8 cellular contexts compared by ENCODE assay signal in the genomic region with DNA sequence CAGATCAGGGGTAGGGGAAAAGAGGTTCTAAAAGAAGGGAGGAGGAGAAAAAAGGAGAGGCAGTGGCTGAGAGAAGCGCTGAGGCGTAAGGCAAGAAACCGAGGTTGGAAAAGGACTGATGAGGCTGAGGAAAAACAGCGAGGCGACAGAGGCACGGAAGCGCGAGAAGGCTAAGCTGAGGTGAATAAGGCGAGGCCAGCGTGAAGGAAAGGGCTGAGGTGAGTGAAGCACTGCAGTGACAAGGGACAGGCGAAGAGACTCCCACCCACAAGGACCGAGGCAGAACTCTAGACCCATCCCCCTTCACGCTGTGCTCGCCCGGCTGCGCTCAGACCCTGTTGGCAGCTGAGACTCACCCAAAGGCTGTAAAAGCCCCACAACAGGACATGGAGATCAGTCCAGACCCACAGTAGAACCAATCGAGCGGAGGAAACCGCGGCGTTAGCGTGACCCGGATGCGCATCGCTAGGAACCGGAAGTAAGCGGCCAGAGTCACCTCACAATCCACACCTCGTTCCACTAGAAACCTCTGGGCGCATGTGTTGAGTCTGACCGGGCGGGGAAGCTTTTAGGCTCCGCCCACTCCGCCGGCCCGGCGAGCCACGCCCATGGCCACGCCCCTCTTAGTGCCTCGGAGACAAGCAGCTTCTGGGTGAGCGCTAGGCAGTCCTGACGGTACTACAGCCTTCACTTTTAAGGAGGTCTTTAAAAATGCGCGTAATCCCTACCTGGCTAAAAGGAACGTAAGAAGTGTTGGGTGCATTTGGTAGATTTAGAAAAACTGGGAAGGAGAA. TPM values are rescaled to one million over a fixed set of nuclear protein-coding genes. Genes with fewer than 3 reads are reported as not detected.
A peak's percentile ranks its signal among the peaks of the same experiment; 100 is the strongest.
DNase-seq lines count a peak whose midpoint lies in the region; ATAC-seq and TF ChIP-seq lines count a peak whose summit lies in the region.

TSS of gene EYA3 (minus strand) at position 443 of the 794 bp plus-strand sequence. CDS start 30,584 bp downstream, outside the sequence.

- TF ChIP-seq EP300 in SK-N-SH (IDR thresholded peaks at IDR 0.05; ENCODE audit: borderline replicate concordance in 1 of 2, low read depth in 1 of 2, low read length in 1 of 2) = no peak

- peak within 1 kb of the TSS; percentile 88 for H3K4me2 ChIP-seq in SK-N-SH

- no peaks in the 10 kb centered on the region for H4K20me1 ChIP-seq in SK-N-SH (ENCODE audit: insufficient read depth)

- H3K9me2 ChIP-seq in SK-N-SH = no peaks in the 10 kb centered on the region

- H2AFZ ChIP-seq in SK-N-SH (ENCODE audit: low read depth) = peak within 1 kb of the TSS; percentile 93

- no peaks in the 10 kb centered on the region for H3K27me3 ChIP-seq in SK-N-SH (ENCODE audit: insufficient read depth)

- H3K4me1 ChIP-seq in SK-N-SH (ENCODE audit: control insufficient read depth in 1 of 2, insufficient read depth in 2 of 2, low read depth in 1 of 2, low read length in 1 of 2) = peaks cover 16% of the 10 kb centered on the region in 2 experiments; a peak in 3 of 4 replicates

- peak; percentile 93 for ATAC-seq in HG02571 (IDR thresholded peaks at IDR 0.05; ENCODE audit: unreplicated experiment)

- no peak for TF ChIP-seq RAD21 in SK-N-SH (IDR thresholded peaks at IDR 0.05; ENCODE audit: low read length)

- POLR2A ChIA-PET in SK-N-SH (lab: Yijun Ruan, JAX) = interaction anchor here (0.6 to 1.8 kb wide), 5 partner anchors 13 to 465 kb away, joined by 3 to 9 read pairs (median 4); partner anchors contain the start of genes ATP5IF1 and TRNAU1AP

- peak; percentile 94 for DNase-seq in GM04504 (ENCODE audit: low read depth)
- peak; percentile 93 for DNase-seq in NCI-H1048 (lab: John Stamatoyannopoulos, UW)
- peak; percentile 97 for DNase-seq in SK-N-SH
- DNase-seq in activated naive CD4-positive, alpha-beta T cell treated with anti-CD3 and anti-CD28 coated beads, Interleukin-2, amount 50 U/mL, for 16 hours = peak; percentile 99
- peak; percentile 99 for DNase-seq in germinal center (ENCODE audit: low spot score)
- DNase-seq in non-pigmented ciliary epithelial cell (ENCODE audit: low read depth) = peak; percentile 93
- peak; percentile 97 for DNase-seq in superior temporal gyrus (ENCODE audit: extremely low spot score)

- peak within 1 kb of the TSS; percentile 86 to 91 for H3K4me3 ChIP-seq in SK-N-SH (ENCODE audit: low read depth in 2 of 2, low read length in 1 of 2)

- peak within 1 kb of the TSS; percentile 80 for H3K9ac ChIP-seq in SK-N-SH

- H3F3A ChIP-seq in SK-N-SH (replicated peaks; ENCODE audit: insufficient read depth) = peaks cover 14% of the 10 kb centered on the region

- CTCF ChIA-PET in SK-N-SH (lab: Yijun Ruan, JAX) = interaction anchor here (0.6 to 2.2 kb wide), 9 partner anchors 10 to 230 kb away, joined by 3 to 17 read pairs (median 4); no protein-coding TSS in a partner anchor

- WGBS in SK-N-SH (ENCODE audit: low lambda C conversion rate) = 1% methylated on average over 39 of the region's 44 CpGs

- H3K27ac ChIP-seq in SK-N-SH (ENCODE audit: low read depth in 2 of 2, low read length in 1 of 2) = peak within 1 kb of the TSS; percentile 83 to 90

- no peak for TF ChIP-seq CTCF in SK-N-SH (IDR thresholded peaks at IDR 0.05)

- H3K36me3 ChIP-seq in SK-N-SH (replicated peaks in 1 of 2; ENCODE audit: control insufficient read depth in 1 of 2, insufficient read depth in 2 of 2, low read length in 1 of 2) = no peaks in the 10 kb centered on the region

- H3K79me2 ChIP-seq in SK-N-SH (ENCODE audit: insufficient read depth) = peaks cover 46% of the 10 kb centered on the region

- H3K9me3 ChIP-seq in SK-N-SH = no peaks in the 10 kb centered on the region

TF ChIP-seq in SK-N-SH, 30 proteins besides CTCF, POLR2A, EP300 and RAD21:
- TF ChIP-seq RXRA (IDR thresholded peaks at IDR 0.05; ENCODE audit: borderline replicate concordance, low read depth) (no peak), CHD2 (IDR thresholded peaks at IDR 0.05; ENCODE audit: low read length, partially characterized antibody) (peak; percentile 82), GATA2 (CRISPR knock-in tag; IDR thresholded peaks at IDR 0.05) (no peak), NFIC (IDR thresholded peaks at IDR 0.05; ENCODE audit: borderline replicate concordance) (no peak), TCF12 (IDR thresholded peaks at IDR 0.05) (peak; percentile 16; the same call in 1 of the 2 replicates), FOSL2 (IDR thresholded peaks at IDR 0.05; ENCODE audit: borderline replicate concordance, low read depth) (no peak; the same call in 1 of the 2 replicates), YY1 (IDR thresholded peaks at IDR 0.05; ENCODE audit: low read depth) (0 out of 2 replicates have a peak, but pooled peaks have one; percentile 15), MXI1 (IDR thresholded peaks at IDR 0.05; ENCODE audit: low read depth, low read length) (peak; percentile 86), TAF1 (IDR thresholded peaks at IDR 0.05; ENCODE audit: borderline replicate concordance, low read depth, low read length) (peak; percentile 71), REST (IDR thresholded peaks at IDR 0.05; ENCODE audit: low read depth, low read length) (no peak), TEAD4 (IDR thresholded peaks at IDR 0.05; ENCODE audit: borderline replicate concordance, insufficient read depth) (no peak), MAX (IDR thresholded peaks at IDR 0.05; ENCODE audit: low read depth) (peak; percentile 88), GABPA (IDR thresholded peaks at IDR 0.05; ENCODE audit: low read depth) (peak; percentile 95), RCOR1 (IDR thresholded peaks at IDR 0.05; ENCODE audit: low read length) (no peak), SIN3A (IDR thresholded peaks at IDR 0.05; ENCODE audit: borderline replicate concordance, low read depth, low read length) (peak; percentile 67), NRF1 (IDR thresholded peaks at IDR 0.05; ENCODE audit: low read depth, low read length) (peak; percentile 69), POLR2AphosphoS5 (IDR thresholded peaks at IDR 0.05; ENCODE audit: low read depth, low read length) (peak; percentile 91), ELF1 (IDR thresholded peaks at IDR 0.05) (peak; percentile 73; the same call in 1 of the 2 replicates)
- TF ChIP-seq, protein P1, sequence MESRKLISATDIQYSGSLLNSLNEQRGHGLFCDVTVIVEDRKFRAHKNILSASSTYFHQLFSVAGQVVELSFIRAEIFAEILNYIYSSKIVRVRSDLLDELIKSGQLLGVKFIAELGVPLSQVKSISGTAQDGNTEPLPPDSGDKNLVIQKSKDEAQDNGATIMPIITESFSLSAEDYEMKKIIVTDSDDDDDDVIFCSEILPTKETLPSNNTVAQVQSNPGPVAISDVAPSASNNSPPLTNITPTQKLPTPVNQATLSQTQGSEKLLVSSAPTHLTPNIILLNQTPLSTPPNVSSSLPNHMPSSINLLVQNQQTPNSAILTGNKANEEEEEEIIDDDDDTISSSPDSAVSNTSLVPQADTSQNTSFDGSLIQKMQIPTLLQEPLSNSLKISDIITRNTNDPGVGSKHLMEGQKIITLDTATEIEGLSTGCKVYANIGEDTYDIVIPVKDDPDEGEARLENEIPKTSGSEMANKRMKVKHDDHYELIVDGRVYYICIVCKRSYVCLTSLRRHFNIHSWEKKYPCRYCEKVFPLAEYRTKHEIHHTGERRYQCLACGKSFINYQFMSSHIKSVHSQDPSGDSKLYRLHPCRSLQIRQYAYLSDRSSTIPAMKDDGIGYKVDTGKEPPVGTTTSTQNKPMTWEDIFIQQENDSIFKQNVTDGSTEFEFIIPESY (IDR thresholded peaks at IDR 0.05; ENCODE audit: borderline replicate concordance, low read depth) = no peak
- TF ChIP-seq, protein P2, sequence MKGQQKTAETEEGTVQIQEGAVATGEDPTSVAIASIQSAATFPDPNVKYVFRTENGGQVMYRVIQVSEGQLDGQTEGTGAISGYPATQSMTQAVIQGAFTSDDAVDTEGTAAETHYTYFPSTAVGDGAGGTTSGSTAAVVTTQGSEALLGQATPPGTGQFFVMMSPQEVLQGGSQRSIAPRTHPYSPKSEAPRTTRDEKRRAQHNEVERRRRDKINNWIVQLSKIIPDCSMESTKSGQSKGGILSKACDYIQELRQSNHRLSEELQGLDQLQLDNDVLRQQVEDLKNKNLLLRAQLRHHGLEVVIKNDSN (IDR thresholded peaks at IDR 0.05; ENCODE audit: borderline replicate concordance, low read depth) = no peak
TF ChIP-seq in SK-N-SH: peak in this region for 11.

RNA-seq across cellular contexts. Expression of gene EYA3, which starts in this region (rescaled TPM):
- polyA plus RNA-seq in SK-N-SH (2012; rRNA removed) = 6.5 and 9.8 TPM in 2 replicates
- polyA plus RNA-seq in SK-N-SH (2012; cell fraction: cytosol; rRNA removed) = 6.9 and 7.3 TPM in 2 replicates
- 11.6 and 19.5 TPM in 2 replicates for polyA plus RNA-seq in SK-N-SH (2012; cell fraction: nucleus; rRNA removed)

Comparison
In these comparisons a context has a peak if more than half of its experiments do, and no peak if none do; other contexts are left out.
1. Peak in every context shown above with its lines: DNase-seq, ATAC-seq, H3K4me3 ChIP-seq and H3K27ac ChIP-seq.